Comparison of ENCODE assay signal across 8 cellular contexts in the genomic region with DNA sequence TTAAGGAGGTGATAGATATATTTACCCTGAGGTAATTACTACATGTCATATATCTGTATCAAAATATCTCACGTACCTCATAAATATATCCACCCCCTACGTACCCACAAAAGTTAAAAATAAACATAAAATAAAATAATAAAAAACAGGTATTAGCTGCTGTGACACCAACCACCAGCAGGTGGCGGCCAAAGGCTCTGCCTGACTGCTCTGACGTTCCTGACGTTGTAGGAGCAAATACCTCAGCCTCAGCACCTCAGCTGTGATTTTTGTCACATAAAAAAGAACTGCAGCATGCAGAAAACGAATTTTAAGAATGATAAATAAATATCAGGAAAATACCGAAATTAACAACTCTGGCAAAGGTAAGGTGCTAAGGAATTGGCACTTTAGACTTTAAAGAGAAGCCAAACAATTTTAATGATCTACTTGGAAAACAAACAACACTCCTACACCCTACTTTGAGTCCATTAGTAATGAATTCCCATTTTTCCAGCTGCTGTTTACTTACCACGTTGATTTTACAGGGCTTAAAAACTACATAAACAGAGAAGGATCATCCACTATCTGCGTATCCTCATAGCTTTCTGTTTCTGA.
A peak's percentile ranks its signal among the peaks of the same experiment; 100 is the strongest.
DNase-seq lines count a peak whose midpoint lies in the region; ATAC-seq and TF ChIP-seq lines count a peak whose summit lies in the region.

No MANE protein-coding gene starts in this region.

- no peak overlapping the region for H3K27ac ChIP-seq in cardiac muscle cell

- peak; percentile 69 for ATAC-seq in HG03432 (IDR thresholded peaks at IDR 0.05; ENCODE audit: unreplicated experiment)
- ATAC-seq in sciatic nerve, result peak; percentile 79
- no peak for ATAC-seq in GM18858 (IDR thresholded peaks at IDR 0.05; ENCODE audit: unreplicated experiment)

- intact Hi-C loops in sciatic nerve (cut with DNase I), result no loop called here

- H3K4me3 ChIP-seq in cardiac muscle cell, result no peak overlapping the region

- peak; percentile 25 for DNase-seq in NOMO-1 treated with DMSO at 0.1 percent for 48 hours (lab: John Stamatoyannopoulos, UW; ENCODE audit: unreplicated experiment)
- no peak for DNase-seq in NOMO-1 treated with dmso at 0.1 percent for 144 hours (lab: John Stamatoyannopoulos, UW; ENCODE audit: unreplicated experiment)
- peak; percentile 45 for DNase-seq in RPMI7951 (ENCODE audit: low read depth)
- DNase-seq in activated naive CD4-positive, alpha-beta T cell treated with Interleukin-2 at 50 U/mL for 16 hours, result peak; percentile 58
- DNase-seq in cardiac muscle cell (ENCODE audit: low read depth in 1 of 2, low spot score in 1 of 2), result peak; percentile 66 to 77
- DNase-seq in sciatic nerve (ENCODE audit: low spot score), result peak; percentile 73

- no peaks in the 10 kb centered on the region for H3K36me3 ChIP-seq in cardiac muscle cell

- peak; percentile 91 for TF ChIP-seq CTCF in cardiac muscle cell (IDR thresholded peaks at IDR 0.05; ENCODE audit: low read depth, low read length)

- H3K27me3 ChIP-seq in cardiac muscle cell, result peaks cover 2% of the 10 kb centered on the region

- H3K9me3 ChIP-seq in cardiac muscle cell (ENCODE audit: low read depth), result no peaks in the 10 kb centered on the region

- H3K4me1 ChIP-seq in cardiac muscle cell (ENCODE audit: low read depth), result no peaks in the 10 kb centered on the region
